8 cellular contexts compared by ENCODE assay signal in genomic region chr3:129245141-129245540, GRCh38. TPM values are rescaled to one million over a fixed set of nuclear protein-coding genes. Genes with fewer than 3 reads are reported as not detected.
DNase-seq lines count a peak whose midpoint lies in the region; ATAC-seq and TF ChIP-seq lines count a peak whose summit lies in the region.

No MANE protein-coding gene starts in this region.

- CTCF ChIA-PET in activated naive CD4-positive, alpha-beta T cell treated with anti-CD3 and anti-CD28 coated beads for 36 hours (lab: Charles Lee): interaction anchor here (0.6 to 5.9 kb wide), 37 partner anchors 8 to 370 kb away, joined by 3 to 90 read pairs (median 4); no protein-coding TSS in a partner anchor

- H3K27ac Mint-ChIP-seq in activated naive CD4-positive, alpha-beta T cell treated with anti-CD3 and anti-CD28 coated beads for 36 hours: peak overlapping the region; percentile 46
- H3K27ac Mint-ChIP-seq in activated T-helper 17 cell treated with anti-CD3 and anti-CD28 coated beads, Interleukin-2, amount 50 U/mL, for 72 hours: peak overlapping the region; percentile 88

- H3K27me3 Mint-ChIP-seq in activated naive CD4-positive, alpha-beta T cell treated with anti-CD3 and anti-CD28 coated beads for 36 hours (ENCODE audit: low read depth): no peaks in the 10 kb centered on the region
- H3K27me3 Mint-ChIP-seq in activated T-helper 17 cell treated with anti-CD3 and anti-CD28 coated beads, Interleukin-2, amount 50 U/mL, for 72 hours: no peaks in the 10 kb centered on the region

- H3K4me3 Mint-ChIP-seq in activated naive CD4-positive, alpha-beta T cell treated with anti-CD3 and anti-CD28 coated beads for 36 hours: no peak overlapping the region
- H3K4me3 Mint-ChIP-seq in activated T-helper 17 cell treated with anti-CD3 and anti-CD28 coated beads, Interleukin-2, amount 50 U/mL, for 72 hours: peak overlapping the region; percentile 58

- H3K9me3 ChIP-seq in right lobe of liver (no peaks in the 10 kb centered on the region), thyroid gland (no peaks in the 10 kb centered on the region)

- 50% methylated on average over 5 of the region's 5 CpGs for WGBS in right lobe of liver (ENCODE audit: insufficient coverage, low coverage, low lambda C conversion rate, missing lambda C conversion rate)
- WGBS in thyroid gland, 2 donors: 79 to 80% methylated on average over 5 of the region's 5 CpGs

- peaks cover 20% of the 10 kb centered on the region for H3K4me1 Mint-ChIP-seq in activated naive CD4-positive, alpha-beta T cell treated with anti-CD3 and anti-CD28 coated beads for 36 hours (ENCODE audit: low read depth)
- peaks cover 21% of the 10 kb centered on the region for H3K4me1 Mint-ChIP-seq in activated T-helper 17 cell treated with anti-CD3 and anti-CD28 coated beads, Interleukin-2, amount 50 U/mL, for 72 hours

- H3K36me3 ChIP-seq in right lobe of liver (no peaks in the 10 kb centered on the region), thyroid gland (no peaks in the 10 kb centered on the region)

- H3K4me1 ChIP-seq in right lobe of liver (peaks cover 0 to 17% (median 9%) of the 10 kb centered on the region in 4 donors), thyroid gland (peaks cover 14 to 18% of the 10 kb centered on the region in 2 donors)

- no peaks in the 10 kb centered on the region for H3K9me3 Mint-ChIP-seq in activated naive CD4-positive, alpha-beta T cell treated with anti-CD3 and anti-CD28 coated beads for 36 hours
- H3K9me3 Mint-ChIP-seq in activated T-helper 17 cell treated with anti-CD3 and anti-CD28 coated beads, Interleukin-2, amount 50 U/mL, for 72 hours: no peaks in the 10 kb centered on the region

- DNase-seq in activated naive CD4-positive, alpha-beta T cell treated with anti-CD3 and anti-CD28 coated beads for 36 hours: no peak
- no peak for DNase-seq in activated naive CD4-positive, alpha-beta T cell (lab: John Stamatoyannopoulos, UW)
- DNase-seq in right lobe of liver: no peak
- no peak for DNase-seq in thyroid gland
- DNase-seq in AG08395 (ENCODE audit: low spot score): no peak
- DNase-seq in GM10266 (ENCODE audit: extremely low spot score): no peak

- ATAC-seq in activated T-helper 17 cell treated with anti-CD3 and anti-CD28 coated beads, Interleukin-2, amount 50 U/mL, for 72 hours (replicated peaks): no peak
- peak in 1 of 4 donors; percentile 6 for ATAC-seq in right lobe of liver
- ATAC-seq in GM21737 (IDR thresholded peaks at IDR 0.05; ENCODE audit: unreplicated experiment): no peak

- intact Hi-C loops in activated naive CD4-positive, alpha-beta T cell treated with anti-CD3 and anti-CD28 coated beads for 36 hours (cut with micrococcal nuclease): loop anchor here (1.0 to 2.0 kb wide), 6 partner anchors 84 to 368 kb away; partner anchors contain the start of gene ISY1
- intact Hi-C loops in right lobe of liver (cut with DNase I) (no loop called here), thyroid gland (cut with DNase I) (loop anchor here (10.0 kb wide), 1 partner anchor 190 kb away; no protein-coding TSS in a partner anchor)

- peaks cover 2% of the 10 kb centered on the region for H3K36me3 Mint-ChIP-seq in activated naive CD4-positive, alpha-beta T cell treated with anti-CD3 and anti-CD28 coated beads for 36 hours (ENCODE audit: low read depth)
- peaks cover 20% of the 10 kb centered on the region for H3K36me3 Mint-ChIP-seq in activated T-helper 17 cell treated with anti-CD3 and anti-CD28 coated beads, Interleukin-2, amount 50 U/mL, for 72 hours (ENCODE audit: low read depth)

- peak overlapping the region; percentile 27 to 63 (median 38) for H3K27ac ChIP-seq in right lobe of liver
- H3K27ac ChIP-seq in thyroid gland: peak overlapping the region in 2 of 3 donors; percentile 41 to 57

- TF ChIP-seq CTCF in right lobe of liver (IDR thresholded peaks at IDR 0.05) (no peak), thyroid gland (IDR thresholded peaks at IDR 0.05) (no peak), GM10266 (IDR thresholded peaks at IDR 0.05; ENCODE audit: control insufficient read depth, insufficient read depth, low read depth, missing control alignments) (no peak)

- no peak for TF ChIP-seq POLR2A in right lobe of liver (IDR thresholded peaks at IDR 0.05)
- TF ChIP-seq POLR2A in thyroid gland (IDR thresholded peaks at IDR 0.05): no peak

- H3K27me3 ChIP-seq in right lobe of liver (no peaks in the 10 kb centered on the region), thyroid gland (no peaks in the 10 kb centered on the region)

- H3K4me3 ChIP-seq in right lobe of liver: no peak overlapping the region
- H3K4me3 ChIP-seq in thyroid gland (replicated peaks in 1 of 3): no peak overlapping the region

RNA-seq across cellular contexts. Expression of gene COPG1, which starts 4.3 kb away (rescaled TPM):
- total RNA-seq in activated naive CD4-positive, alpha-beta T cell treated with anti-CD3 and anti-CD28 coated beads for 36 hours: 100 to 1,000 TPM; 125 to 128 TPM
- total RNA-seq in activated T-helper 17 cell treated with anti-CD3 and anti-CD28 coated beads, Interleukin-2, amount 50 U/mL, for 72 hours: 100 to 1,000 TPM; 150 to 157 TPM
- total RNA-seq in right lobe of liver (100 to 1,000 TPM in 5 of 6 experiments, 10 to 100 TPM in 1; 75.9 to 140 (median 119) TPM), thyroid gland (100 to 1,000 TPM in 3 of 4 donors, 10 to 100 TPM in 1; 95.8 to 195 (median 159) TPM)

RNA-seq across cellular contexts. Expression of gene HMCES, which starts 33.5 kb away (rescaled TPM):
- 10 to 100 TPM; 35.0 to 35.8 TPM for total RNA-seq in activated naive CD4-positive, alpha-beta T cell treated with anti-CD3 and anti-CD28 coated beads for 36 hours
- total RNA-seq in activated T-helper 17 cell treated with anti-CD3 and anti-CD28 coated beads, Interleukin-2, amount 50 U/mL, for 72 hours: 10 to 100 TPM; 52.5 to 55.3 TPM
- 10 to 100 TPM; 17.4 to 36.9 (median 20.1) TPM for total RNA-seq in right lobe of liver
- 10 to 100 TPM; 23.7 to 30.9 (median 26.0) TPM for total RNA-seq in thyroid gland

Comparison
In these comparisons a context has a peak if more than half of its experiments do, and no peak if none do; other contexts are left out.
1. intact Hi-C loops: an anchor here in activated naive CD4-positive, alpha-beta T cell treated with anti-CD3 and anti-CD28 coated beads for 36 hours (1.0 to 2.0 kb wide) and thyroid gland (10.0 kb wide); none called in right lobe of liver.